In genomic region chr4:140427104-140427918, GRCh38 we compare ENCODE assay signal across 1 cellular context.
TF ChIP-seq lines count a peak whose summit lies in the region.

CLGN (minus strand) TSS chr4:140427648; CDS start chr4:140413078, 14,570 bp downstream.

TF ChIP-seq in HepG2, 621 proteins besides CTCF, POLR2A, EP300 and RAD21 (continued from another document and continues in another):
- TF ChIP-seq ZNF142 (CRISPR knock-in tag; IDR thresholded peaks at IDR 0.05) (no peak), TCF7L2 (IDR thresholded peaks at IDR 0.05; ENCODE audit: low read depth, low read length) (no peak), SMAD1 (CRISPR knock-in tag; IDR thresholded peaks at IDR 0.05; ENCODE audit: borderline replicate concordance, low read depth) (peak; percentile 56; the same call in 1 of the 2 replicates), MED8 (CRISPR knock-in tag; IDR thresholded peaks at IDR 0.05; ENCODE audit: insufficient replicate concordance) (no peak), NCOA5 (CRISPR knock-in tag; IDR thresholded peaks at IDR 0.05) (no peak), HDAC6 (IDR thresholded peaks at IDR 0.05; ENCODE audit: low read depth, low read length) (no peak), ZNF550 (CRISPR knock-in tag; IDR thresholded peaks at IDR 0.05; ENCODE audit: borderline replicate concordance) (no peak; the same call in 1 of the 2 replicates), ZFP36L2 (CRISPR knock-in tag; IDR thresholded peaks at IDR 0.05) (no peak; the same call in 1 of the 2 replicates), TIGD3 (CRISPR knock-in tag; IDR thresholded peaks at IDR 0.05; ENCODE audit: borderline replicate concordance) (0 out of 2 replicates have a peak, but pooled peaks have one; percentile 30), ATF1 (CRISPR knock-in tag; IDR thresholded peaks at IDR 0.05) (no peak), BRCA1 (CRISPR knock-in tag; IDR thresholded peaks at IDR 0.05) (0 out of 2 replicates have a peak, but pooled peaks have one; percentile 67), KLF9 (CRISPR knock-in tag; IDR thresholded peaks at IDR 0.05; ENCODE audit: low read depth) (no peak; the same call in 1 of the 2 replicates), ERF (CRISPR knock-in tag; IDR thresholded peaks at IDR 0.05) (peak; percentile 64), IRF2 (CRISPR knock-in tag; IDR thresholded peaks at IDR 0.05) (0 out of 2 replicates have a peak, but pooled peaks have one; percentile 1), MXD4 (CRISPR knock-in tag; IDR thresholded peaks at IDR 0.05) (no peak; the same call in 1 of the 2 replicates), PHF20 (CRISPR knock-in tag; IDR thresholded peaks at IDR 0.05) (peak; percentile 29; the same call in 1 of the 2 replicates), SNAPC4 (CRISPR knock-in tag; IDR thresholded peaks at IDR 0.05) (no peak), HCFC1 (IDR thresholded peaks at IDR 0.05; ENCODE audit: low read depth, low read length) (0 out of 2 replicates have a peak, but pooled peaks have one; percentile 6), ZBED4 (CRISPR knock-in tag; IDR thresholded peaks at IDR 0.05; ENCODE audit: borderline replicate concordance) (no peak), ZNF124 (CRISPR knock-in tag; IDR thresholded peaks at IDR 0.05) (no peak), MATR3 (CRISPR knock-in tag; IDR thresholded peaks at IDR 0.05) (no peak), ZSCAN12 (CRISPR knock-in tag; IDR thresholded peaks at IDR 0.05) (no peak), PHF5A (CRISPR knock-in tag; IDR thresholded peaks at IDR 0.05; ENCODE audit: low read depth, unreplicated experiment) (no peak), YEATS4 (CRISPR knock-in tag; IDR thresholded peaks at IDR 0.05; ENCODE audit: borderline replicate concordance) (peak; percentile 45), ZNF891 (CRISPR knock-in tag; IDR thresholded peaks at IDR 0.05) (peak; percentile 94), NAIF1 (CRISPR knock-in tag; IDR thresholded peaks at IDR 0.05; ENCODE audit: borderline replicate concordance) (no peak)
- TF ChIP-seq, protein P1, sequence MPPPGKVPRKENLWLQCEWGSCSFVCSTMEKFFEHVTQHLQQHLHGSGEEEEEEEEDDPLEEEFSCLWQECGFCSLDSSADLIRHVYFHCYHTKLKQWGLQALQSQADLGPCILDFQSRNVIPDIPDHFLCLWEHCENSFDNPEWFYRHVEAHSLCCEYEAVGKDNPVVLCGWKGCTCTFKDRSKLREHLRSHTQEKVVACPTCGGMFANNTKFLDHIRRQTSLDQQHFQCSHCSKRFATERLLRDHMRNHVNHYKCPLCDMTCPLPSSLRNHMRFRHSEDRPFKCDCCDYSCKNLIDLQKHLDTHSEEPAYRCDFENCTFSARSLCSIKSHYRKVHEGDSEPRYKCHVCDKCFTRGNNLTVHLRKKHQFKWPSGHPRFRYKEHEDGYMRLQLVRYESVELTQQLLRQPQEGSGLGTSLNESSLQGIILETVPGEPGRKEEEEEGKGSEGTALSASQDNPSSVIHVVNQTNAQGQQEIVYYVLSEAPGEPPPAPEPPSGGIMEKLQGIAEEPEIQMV (CRISPR knock-in tag; IDR thresholded peaks at IDR 0.05; ENCODE audit: low read depth): peak; percentile 57
- TF ChIP-seq, protein P2, sequence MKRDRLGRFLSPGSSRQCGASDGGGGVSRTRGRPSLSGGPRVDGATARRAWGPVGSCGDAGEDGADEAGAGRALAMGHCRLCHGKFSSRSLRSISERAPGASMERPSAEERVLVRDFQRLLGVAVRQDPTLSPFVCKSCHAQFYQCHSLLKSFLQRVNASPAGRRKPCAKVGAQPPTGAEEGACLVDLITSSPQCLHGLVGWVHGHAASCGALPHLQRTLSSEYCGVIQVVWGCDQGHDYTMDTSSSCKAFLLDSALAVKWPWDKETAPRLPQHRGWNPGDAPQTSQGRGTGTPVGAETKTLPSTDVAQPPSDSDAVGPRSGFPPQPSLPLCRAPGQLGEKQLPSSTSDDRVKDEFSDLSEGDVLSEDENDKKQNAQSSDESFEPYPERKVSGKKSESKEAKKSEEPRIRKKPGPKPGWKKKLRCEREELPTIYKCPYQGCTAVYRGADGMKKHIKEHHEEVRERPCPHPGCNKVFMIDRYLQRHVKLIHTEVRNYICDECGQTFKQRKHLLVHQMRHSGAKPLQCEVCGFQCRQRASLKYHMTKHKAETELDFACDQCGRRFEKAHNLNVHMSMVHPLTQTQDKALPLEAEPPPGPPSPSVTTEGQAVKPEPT (CRISPR knock-in tag; IDR thresholded peaks at IDR 0.05; ENCODE audit: low read depth): peak; percentile 71; the same call in 1 of the 2 replicates
- TF ChIP-seq, protein P3, sequence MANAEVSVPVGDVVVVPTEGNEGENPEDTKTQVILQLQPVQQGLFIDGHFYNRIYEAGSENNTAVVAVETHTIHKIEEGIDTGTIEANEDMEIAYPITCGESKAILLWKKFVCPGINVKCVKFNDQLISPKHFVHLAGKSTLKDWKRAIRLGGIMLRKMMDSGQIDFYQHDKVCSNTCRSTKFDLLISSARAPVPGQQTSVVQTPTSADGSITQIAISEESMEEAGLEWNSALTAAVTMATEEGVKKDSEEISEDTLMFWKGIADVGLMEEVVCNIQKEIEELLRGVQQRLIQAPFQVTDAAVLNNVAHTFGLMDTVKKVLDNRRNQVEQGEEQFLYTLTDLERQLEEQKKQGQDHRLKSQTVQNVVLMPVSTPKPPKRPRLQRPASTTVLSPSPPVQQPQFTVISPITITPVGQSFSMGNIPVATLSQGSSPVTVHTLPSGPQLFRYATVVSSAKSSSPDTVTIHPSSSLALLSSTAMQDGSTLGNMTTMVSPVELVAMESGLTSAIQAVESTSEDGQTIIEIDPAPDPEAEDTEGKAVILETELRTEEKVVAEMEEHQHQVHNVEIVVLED (CRISPR knock-in tag; IDR thresholded peaks at IDR 0.05; ENCODE audit: borderline replicate concordance): no peak; the same call in 1 of the 2 replicates
- TF ChIP-seq, protein P4, sequence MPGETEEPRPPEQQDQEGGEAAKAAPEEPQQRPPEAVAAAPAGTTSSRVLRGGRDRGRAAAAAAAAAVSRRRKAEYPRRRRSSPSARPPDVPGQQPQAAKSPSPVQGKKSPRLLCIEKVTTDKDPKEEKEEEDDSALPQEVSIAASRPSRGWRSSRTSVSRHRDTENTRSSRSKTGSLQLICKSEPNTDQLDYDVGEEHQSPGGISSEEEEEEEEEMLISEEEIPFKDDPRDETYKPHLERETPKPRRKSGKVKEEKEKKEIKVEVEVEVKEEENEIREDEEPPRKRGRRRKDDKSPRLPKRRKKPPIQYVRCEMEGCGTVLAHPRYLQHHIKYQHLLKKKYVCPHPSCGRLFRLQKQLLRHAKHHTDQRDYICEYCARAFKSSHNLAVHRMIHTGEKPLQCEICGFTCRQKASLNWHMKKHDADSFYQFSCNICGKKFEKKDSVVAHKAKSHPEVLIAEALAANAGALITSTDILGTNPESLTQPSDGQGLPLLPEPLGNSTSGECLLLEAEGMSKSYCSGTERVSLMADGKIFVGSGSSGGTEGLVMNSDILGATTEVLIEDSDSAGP (CRISPR knock-in tag; IDR thresholded peaks at IDR 0.05; ENCODE audit: borderline replicate concordance): peak; percentile 92; the same call in 1 of the 2 replicates
